Comparison of ENCODE assay signal across 10 cellular contexts in genomic region chr1:8472668-8473067, GRCh38.
A peak's percentile ranks its signal among the peaks of the same experiment; 100 is the strongest.
DNase-seq lines count a peak whose midpoint lies in the region; ATAC-seq lines count a peak whose summit lies in the region.
"Had no signal": no experiment of that assay in that cellular context is flagged by ENCODE, and none has a peak within 500 bp of the region (broad histone marks: within the 10 kb centered on the region; RNA-seq: fewer than 3 reads in every experiment).

No MANE protein-coding gene starts in this region.

- H3K4me1 Mint-ChIP-seq in activated T-cell treated with anti-CD3 and anti-CD28 coated beads, Interleukin-2, amount 50 U/mL, for 4 hours (ENCODE audit: low read depth) = peaks cover 41% of the 10 kb centered on the region

- intact Hi-C loops in posterior vena cava (cut with DNase I) = no loop called here

- no peaks in the 10 kb centered on the region for H3K27me3 Mint-ChIP-seq in activated T-cell treated with anti-CD3 and anti-CD28 coated beads, Interleukin-2, amount 50 U/mL, for 4 hours (ENCODE audit: low read depth)

- H3K4me3 Mint-ChIP-seq in activated T-cell treated with anti-CD3 and anti-CD28 coated beads, Interleukin-2, amount 50 U/mL, for 4 hours = no peak overlapping the region

- ATAC-seq in GM18502 (IDR thresholded peaks at IDR 0.05; ENCODE audit: poor library complexity, unreplicated experiment) (peak; percentile 47), HG03342 (IDR thresholded peaks at IDR 0.05; ENCODE audit: unreplicated experiment) (peak; percentile 38), HG02798 (IDR thresholded peaks at IDR 0.05; ENCODE audit: poor library complexity, unreplicated experiment) (no peak), GM21619 (IDR thresholded peaks at IDR 0.05; ENCODE audit: unreplicated experiment) (no peak)
- ATAC-seq in activated T-cell treated with anti-CD3 and anti-CD28 coated beads, Interleukin-2, amount 50 U/mL, for 4 hours = peak; percentile 85 to 91
- ATAC-seq: K562 had no signal

- H3K36me3 Mint-ChIP-seq in activated T-cell treated with anti-CD3 and anti-CD28 coated beads, Interleukin-2, amount 50 U/mL, for 4 hours (ENCODE audit: insufficient read depth) = peaks cover 2% of the 10 kb centered on the region

- H3K9me3 Mint-ChIP-seq in activated T-cell treated with anti-CD3 and anti-CD28 coated beads, Interleukin-2, amount 50 U/mL, for 4 hours = no peaks in the 10 kb centered on the region

- DNase-seq in activated T-cell treated with anti-CD3 and anti-CD28 coated beads, Interleukin-2, amount 50 U/mL, for 4 hours = peak; percentile 30
- peak; percentile 44 to 53 for DNase-seq in stimulated activated CD4-positive, alpha-beta T cell treated with anti-CD3 and anti-CD28 coated beads, Interleukin-2, amount 100 ng/mL, for 24 hours
- no peak for DNase-seq in posterior vena cava (ENCODE audit: low spot score)
- no peak for DNase-seq in NCI-H2029 treated with DMSO at 0.1 percent for 48 hours (lab: John Stamatoyannopoulos, UW)
- DNase-seq: NCI-H526 had no signal

Comparison
In these comparisons a context has a peak if more than half of its experiments do, and no peak if none do; other contexts are left out.
1. ATAC-seq: peak in GM18502 (single experiment), HG03342 (single experiment) and activated T-cell treated with anti-CD3 and anti-CD28 coated beads, Interleukin-2, amount 50 U/mL, for 4 hours (2 of 2); none in HG02798 (single experiment) and GM21619 (single experiment).
2. DNase-seq: peak in activated T-cell treated with anti-CD3 and anti-CD28 coated beads, Interleukin-2, amount 50 U/mL, for 4 hours (single experiment) and stimulated activated CD4-positive, alpha-beta T cell treated with anti-CD3 and anti-CD28 coated beads, Interleukin-2, amount 100 ng/mL, for 24 hours (2 of 2); none in posterior vena cava (single experiment) and NCI-H2029 treated with DMSO at 0.1 percent for 48 hours (single experiment).